ENCODE assay signal across 16 cellular contexts in genomic region chr18:7020995-7021777, GRCh38.
DNase-seq lines count a peak whose midpoint lies in the region; ATAC-seq and TF ChIP-seq lines count a peak whose summit lies in the region.
"Had no signal": no experiment of that assay in that cellular context is flagged by ENCODE, and none has a peak within 500 bp of the region (broad histone marks: within the 10 kb centered on the region; RNA-seq: fewer than 3 reads in every experiment).

No MANE protein-coding gene starts in this region.

- CTCF ChIA-PET in CD4-positive, alpha-beta memory T cell (lab: Charles Lee; ENCODE audit: partially characterized antibody): no interaction called here

- H3K4me2 ChIP-seq in osteoblast (ENCODE audit: insufficient read depth, low read length): no peak overlapping the region

- H3K4me1 ChIP-seq in adipocyte (ENCODE audit: control insufficient read depth, insufficient read depth, low read length): no peaks in the 10 kb centered on the region
- H3K4me1 ChIP-seq in osteoblast (ENCODE audit: insufficient read depth, low read length): no peaks in the 10 kb centered on the region
- no peaks in the 10 kb centered on the region for H3K4me1 ChIP-seq in CD4-positive, alpha-beta memory T cell (ENCODE audit: insufficient read depth, low read length)
- H3K4me1 ChIP-seq: HAP-1 had no signal

- no peaks in the 10 kb centered on the region for H3K9me3 ChIP-seq in adipocyte (ENCODE audit: control insufficient read depth, low read length)
- no peaks in the 10 kb centered on the region for H3K9me3 ChIP-seq in osteoblast (ENCODE audit: low read depth, low read length)
- no peaks in the 10 kb centered on the region for H3K9me3 ChIP-seq in CD4-positive, alpha-beta memory T cell (ENCODE audit: control insufficient read depth in 1 of 2, low read length in 2 of 2)
- H3K9me3 ChIP-seq: HAP-1 had no signal

- no peak overlapping the region for H3K27ac Mint-ChIP-seq in CD4-positive, alpha-beta memory T cell
- H3K27ac Mint-ChIP-seq: B cell; CD4-positive, alpha-beta T cell had no signal

- TF ChIP-seq CTCF in epithelial cell of proximal tubule (conservative IDR thresholded peaks at IDR 0.05; ENCODE audit: low read depth, low read length): peak; percentile 12
- no peak for TF ChIP-seq CTCF in osteoblast (IDR thresholded peaks at IDR 0.05; ENCODE audit: extremely low read depth, low read depth, low read length)

- ATAC-seq in GM19395 (IDR thresholded peaks at IDR 0.05; ENCODE audit: unreplicated experiment): no peak

- no peaks in the 10 kb centered on the region for H3K79me2 ChIP-seq in osteoblast (ENCODE audit: insufficient read depth, low read length)

- H3K4me3 ChIP-seq in H7 (ENCODE audit: insufficient read depth, low read depth, low read length) (no peak overlapping the region), adipocyte (ENCODE audit: low read length) (no peak overlapping the region), epithelial cell of proximal tubule (ENCODE audit: low read depth, low read length) (no peak overlapping the region), osteoblast (ENCODE audit: insufficient read depth, low read length) (no peak overlapping the region)
- H3K4me3 ChIP-seq in CD4-positive, alpha-beta memory T cell (ENCODE audit: low read length in 2 of 2): no peak overlapping the region
- H3K4me3 ChIP-seq: HAP-1 had no signal

- H3K27me3 ChIP-seq in H7 (ENCODE audit: control insufficient read depth, insufficient read depth, low read length) (no peaks in the 10 kb centered on the region), adipocyte (replicated peaks; ENCODE audit: control insufficient read depth, insufficient read depth, low read length) (no peaks in the 10 kb centered on the region), osteoblast (ENCODE audit: insufficient read depth, low read length) (no peaks in the 10 kb centered on the region)
- no peaks in the 10 kb centered on the region for H3K27me3 ChIP-seq in CD4-positive, alpha-beta memory T cell (ENCODE audit: insufficient read depth, low read length)

- H3K9ac ChIP-seq in adipocyte (ENCODE audit: low read length): no peak overlapping the region

- peak; percentile 81 for DNase-seq in H7
- peak; percentile 15 for DNase-seq in adipocyte (ENCODE audit: low read depth)
- DNase-seq in epithelial cell of proximal tubule (ENCODE audit: low read depth): no peak
- DNase-seq in osteoblast (ENCODE audit: insufficient read length, low spot score, missing footprints): peak; percentile 81
- DNase-seq in CD4-positive, alpha-beta memory T cell: no peak
- no peak for DNase-seq in caudate nucleus (lab: John Stamatoyannopoulos, UW)
- DNase-seq: CD4-positive, alpha-beta T cell; DND-41; GDM1; Kasumi-1; NCI-H1436; NCI-H2029 treated with DMSO at 0.1 percent for 48 hours; NCI-H524 had no signal

- H3K9me3 Mint-ChIP-seq in CD4-positive, alpha-beta memory T cell: peaks cover 0 to 7% (median 2%) of the 10 kb centered on the region in 8 donors
- H3K9me3 Mint-ChIP-seq: CD4-positive, alpha-beta T cell had no signal

- no peaks in the 10 kb centered on the region for H3K27me3 Mint-ChIP-seq in CD4-positive, alpha-beta memory T cell
- H3K27me3 Mint-ChIP-seq: B cell had no signal

- no peak overlapping the region for H3K27ac ChIP-seq in osteoblast (ENCODE audit: low read depth, low read length)
- no peak overlapping the region for H3K27ac ChIP-seq in CD4-positive, alpha-beta memory T cell (ENCODE audit: low read depth, low read length)
- H3K27ac ChIP-seq in caudate nucleus (ENCODE audit: low read depth, low read length): no peak overlapping the region

- H3K36me3 ChIP-seq in H7 (replicated peaks; ENCODE audit: control insufficient read depth, insufficient read depth, low read length) (no peaks in the 10 kb centered on the region; the same call in 1 of the 2 replicates), adipocyte (ENCODE audit: control insufficient read depth, insufficient read depth, low read length, severe bottlenecking) (no peaks in the 10 kb centered on the region), osteoblast (ENCODE audit: insufficient read depth, low read length) (no peaks in the 10 kb centered on the region)
- H3K36me3 ChIP-seq in CD4-positive, alpha-beta memory T cell (ENCODE audit: insufficient read depth, low read length): no peaks in the 10 kb centered on the region
- H3K36me3 ChIP-seq: HAP-1 had no signal

- no peak overlapping the region for H2AFZ ChIP-seq in osteoblast (ENCODE audit: low read length)

- POLR2A ChIA-PET in CD4-positive, alpha-beta memory T cell (lab: Charles Lee; ENCODE audit: partially characterized antibody): no interaction called here

- H3K4me1 Mint-ChIP-seq in CD4-positive, alpha-beta memory T cell: no peaks in the 10 kb centered on the region
- H3K4me1 Mint-ChIP-seq: B cell had no signal

- no peaks in the 10 kb centered on the region for H4K20me1 ChIP-seq in osteoblast (ENCODE audit: insufficient read depth, low read length)

- H3K36me3 Mint-ChIP-seq in CD4-positive, alpha-beta memory T cell: no peaks in the 10 kb centered on the region

- intact Hi-C loops in CD4-positive, alpha-beta memory T cell (cut with micrococcal nuclease): no loop called here

- no peak overlapping the region for H3K4me3 Mint-ChIP-seq in CD4-positive, alpha-beta memory T cell
- H3K4me3 Mint-ChIP-seq: B cell; CD4-positive, alpha-beta T cell had no signal

Comparison
In these comparisons a context has a peak if more than half of its experiments do, and no peak if none do; other contexts are left out.
1. DNase-seq: peak in H7 (single experiment), adipocyte (single experiment) and osteoblast (single experiment); none in epithelial cell of proximal tubule (single experiment), CD4-positive, alpha-beta memory T cell (0 of 5) and caudate nucleus (0 of 61).